8 cellular contexts compared by ENCODE assay signal in the genomic region with DNA sequence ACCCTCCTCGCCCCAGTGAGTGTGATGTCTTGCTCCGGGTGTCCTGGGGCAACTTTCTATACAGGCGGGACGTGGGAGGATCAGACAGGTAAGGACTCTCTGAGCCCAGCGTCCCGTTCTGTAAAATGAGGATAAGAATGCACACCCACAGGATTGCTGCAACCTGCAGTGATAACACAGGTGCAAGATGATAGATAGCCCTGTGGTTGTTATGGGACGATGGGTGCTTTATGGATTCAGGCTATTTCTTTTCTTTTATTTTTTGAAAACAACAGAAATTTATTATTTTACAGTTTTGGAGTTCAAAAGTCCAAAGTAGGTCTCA. TPM values are rescaled to one million over a fixed set of nuclear protein-coding genes. Genes with fewer than 3 reads are reported as not detected.
DNase-seq lines count a peak whose midpoint lies in the region; ATAC-seq, FAIRE-seq and TF ChIP-seq lines count a peak whose summit lies in the region.

No MANE protein-coding gene starts in this region.

- FAIRE-seq in GM12891 (lab: Jason Lieb, UNC) = no peak

- no peak for TF ChIP-seq POLR2A in GM12891 (IDR thresholded peaks at IDR 0.05; ENCODE audit: low read depth, low read length)

- POLR2A ChIA-PET in RWPE1 (lab: Yijun Ruan, JAX; ENCODE audit: low non-redundant PET) = no interaction called here

- no peak for TF ChIP-seq CTCF in RWPE1 (conservative IDR thresholded peaks at IDR 0.05; ENCODE audit: low read depth)

- no peak for ATAC-seq in stimulated activated effector memory CD8-positive, alpha-beta T cell treated with anti-CD3 and anti-CD28 coated beads, Interleukin-12 subunit alpha, Interleukin-12 subunit beta, amount 100 ng/mL, for 72 hours

- CTCF ChIA-PET in RWPE1 (lab: Yijun Ruan, JAX) = no interaction called here

- H3K27ac ChIP-seq in RWPE1 = peak overlapping the region; percentile 50

- peaks cover 7% of the 10 kb centered on the region for H3K27me3 ChIP-seq in H7 (ENCODE audit: control insufficient read depth, insufficient read depth, low read length)

- no peaks in the 10 kb centered on the region for H3K9me3 Mint-ChIP-seq in stimulated activated effector memory CD8-positive, alpha-beta T cell treated with anti-CD3 and anti-CD28 coated beads, Interleukin-12 subunit alpha, Interleukin-12 subunit beta, amount 100 ng/mL, for 72 hours

- H3K36me3 ChIP-seq in H7 (replicated peaks; ENCODE audit: control insufficient read depth, insufficient read depth, low read length) = no peaks in the 10 kb centered on the region; the same call in 1 of the 2 replicates

- H3K4me1 Mint-ChIP-seq in stimulated activated effector memory CD8-positive, alpha-beta T cell treated with anti-CD3 and anti-CD28 coated beads, Interleukin-12 subunit alpha, Interleukin-12 subunit beta, amount 100 ng/mL, for 72 hours = peaks cover 6% of the 10 kb centered on the region

- H3K4me3 Mint-ChIP-seq in stimulated activated effector memory CD8-positive, alpha-beta T cell treated with anti-CD3 and anti-CD28 coated beads, Interleukin-12 subunit alpha, Interleukin-12 subunit beta, amount 100 ng/mL, for 72 hours = peak overlapping the region; percentile 74

- peaks cover 6% of the 10 kb centered on the region for H3K36me3 Mint-ChIP-seq in stimulated activated effector memory CD8-positive, alpha-beta T cell treated with anti-CD3 and anti-CD28 coated beads, Interleukin-12 subunit alpha, Interleukin-12 subunit beta, amount 100 ng/mL, for 72 hours

- H3K4me3 ChIP-seq in H7 (ENCODE audit: insufficient read depth, low read depth, low read length) = peak overlapping the region; percentile 68

- DNase-seq in H7 (no peak), RWPE1 (ENCODE audit: low spot score) (no peak), germinal center (ENCODE audit: low spot score) (peak; percentile 2), GM12891 (ENCODE audit: insufficient read length, low spot score) (no peak), Kasumi-1 (lab: John Stamatoyannopoulos, UW) (no peak), NCI-H2081 treated with DMSO at 0.1 percent for 48 hours (lab: John Stamatoyannopoulos, UW) (no peak)
- DNase-seq in stimulated activated effector memory CD8-positive, alpha-beta T cell treated with anti-CD3 and anti-CD28 coated beads, Interleukin-12 subunit alpha, Interleukin-12 subunit beta, amount 100 ng/mL, for 72 hours (ENCODE audit: low spot score in 2 of 2) = no peak
- no peak for DNase-seq in effector CD8-positive, alpha-beta T cell (lab: John Stamatoyannopoulos, UW)

- peak overlapping the region; percentile 89 for H3K27ac Mint-ChIP-seq in stimulated activated effector memory CD8-positive, alpha-beta T cell treated with anti-CD3 and anti-CD28 coated beads, Interleukin-12 subunit alpha, Interleukin-12 subunit beta, amount 100 ng/mL, for 72 hours

TF ChIP-seq in GM12891, 5 proteins besides CTCF, POLR2A, EP300 and RAD21:
- TF ChIP-seq POU2F2 (IDR thresholded peaks at IDR 0.05; ENCODE audit: low read depth, low read length) = no peak
- no peak for TF ChIP-seq PAX5 (IDR thresholded peaks at IDR 0.05; ENCODE audit: insufficient read depth, low read length, severe bottlenecking)
- no peak for TF ChIP-seq TAF1 (IDR thresholded peaks at IDR 0.05; ENCODE audit: low read depth, low read length)
- TF ChIP-seq SPI1 (IDR thresholded peaks at IDR 0.05; ENCODE audit: low read depth, low read length) = no peak
- TF ChIP-seq POLR2AphosphoS5 (IDR thresholded peaks at IDR 0.05; ENCODE audit: low read depth, low read length) = no peak

RNA-seq across cellular contexts. Expression of gene BEX3, which starts 28.6 kb away (rescaled TPM):
- 694 and 703 TPM in 2 replicates for total RNA-seq in H7 (2014; rRNA removed; shearing (Covaris generic))
- 4.0 TPM for polyA plus RNA-seq in GM12891 (2012; ENCODE audit: low read depth, missing spikeins)

RNA-seq across cellular contexts. Expression of gene TCEAL9, which starts 48.7 kb away (rescaled TPM):
- total RNA-seq in H7 (2014; rRNA removed; shearing (Covaris generic)) = 61.7 and 90.7 TPM in 2 replicates
- polyA plus RNA-seq in GM12891 (2012; ENCODE audit: low read depth, missing spikeins) = 2.2 TPM
